ENCODE assay signal across 22 cellular contexts in genomic region chr3:160968731-160969130, GRCh38.
DNase-seq lines count a peak whose midpoint lies in the region; ATAC-seq, FAIRE-seq and TF ChIP-seq lines count a peak whose summit lies in the region.
"Had no signal": no experiment of that assay in that cellular context is flagged by ENCODE, and none has a peak within 500 bp of the region (broad histone marks: within the 10 kb centered on the region; RNA-seq: fewer than 3 reads in every experiment).

No MANE protein-coding gene starts in this region.

- H3K9ac ChIP-seq in astrocyte (ENCODE audit: low read length) = no peak overlapping the region
- H3K9ac ChIP-seq: parathyroid adenoma had no signal

- no peak overlapping the region for H3K4me3 Mint-ChIP-seq in astrocyte (ENCODE audit: unreplicated experiment)
- H3K4me3 Mint-ChIP-seq: brain; CD4-positive, alpha-beta T cell; dendritic cell treated with granulocyte-macrophage colony-stimulating factor and Interleukin-4, amounts not matched to agents 40 ng/mL and 50 ng/mL, for 4 days; naive thymus-derived CD8-positive, alpha-beta T cell; T-cell had no signal

- no peaks in the 10 kb centered on the region for H3K9me3 Mint-ChIP-seq in astrocyte (ENCODE audit: unreplicated experiment)
- H3K9me3 Mint-ChIP-seq: dendritic cell treated with granulocyte-macrophage colony-stimulating factor and Interleukin-4, amounts not matched to agents 40 ng/mL and 50 ng/mL, for 4 days had no signal

- H3K27ac ChIP-seq in astrocyte (ENCODE audit: low read depth, low read length) = no peak overlapping the region
- H3K27ac ChIP-seq: parathyroid adenoma, sigmoid colon had no signal

- ATAC-seq in HG02678 (IDR thresholded peaks at IDR 0.05; ENCODE audit: unreplicated experiment) (no peak), esophagus mucosa (no peak)
- ATAC-seq: activated naive CD4-positive, alpha-beta T cell treated with anti-CD3 and anti-CD28 coated beads, Interleukin-2, amount 50 U/mL, for 72 hours; GM12878; naive thymus-derived CD8-positive, alpha-beta T cell; T-cell had no signal

- no peak for FAIRE-seq in astrocyte (lab: Jason Lieb, UNC)
- FAIRE-seq: GM12878, H54 had no signal

- H3K4me2 ChIP-seq in astrocyte (ENCODE audit: low read length) = no peak overlapping the region

- H3K27ac Mint-ChIP-seq in astrocyte (ENCODE audit: unreplicated experiment) = no peak overlapping the region
- H3K27ac Mint-ChIP-seq: activated naive CD4-positive, alpha-beta T cell treated with anti-CD3 and anti-CD28 coated beads, Interleukin-2, amount 50 U/mL, for 72 hours; CD4-positive, alpha-beta T cell; dendritic cell treated with granulocyte-macrophage colony-stimulating factor and Interleukin-4, amounts not matched to agents 40 ng/mL and 50 ng/mL, for 4 days; naive thymus-derived CD8-positive, alpha-beta T cell; T-cell had no signal

- DNase-seq in AG04449 (ENCODE audit: low read depth, low spot score) = peak; percentile 12
- DNase-seq in G401 (ENCODE audit: low spot score) = peak; percentile 64
- peak; percentile 61 for DNase-seq in astrocyte (ENCODE audit: low read depth)
- peak; percentile 39 for DNase-seq in inferior parietal cortex (ENCODE audit: extremely low spot score)
- DNase-seq in NCI-H187 treated with DMSO at 0.1 percent for 48 hours (lab: John Stamatoyannopoulos, UW) = no peak
- no peak for DNase-seq in AG08396 (ENCODE audit: low spot score)
- DNase-seq: activated CD4-positive, alpha-beta T cell treated with anti-CD3 and anti-CD28 coated beads for 4 hours; CD4-positive, alpha-beta T cell; KG1; naive thymus-derived CD8-positive, alpha-beta T cell; NCI-H1694 treated with DMSO at 0.1 percent for 48 hours; SHP77; sigmoid colon; T-cell had no signal

- POLR2A ChIA-PET in AG04449 (lab: Yijun Ruan, JAX) = no interaction called here

- H3K4me1 ChIP-seq in astrocyte (ENCODE audit: insufficient read depth, low read length) = no peaks in the 10 kb centered on the region
- H3K4me1 ChIP-seq: parathyroid adenoma had no signal

- H3K4me1 Mint-ChIP-seq in astrocyte (ENCODE audit: low read depth, unreplicated experiment) = peaks cover 3% of the 10 kb centered on the region
- H3K4me1 Mint-ChIP-seq: brain had no signal

- CTCF ChIA-PET in AG04449 (lab: Yijun Ruan, JAX) = no interaction called here

- H3K4me3 ChIP-seq in AG04449 (ENCODE audit: low read depth, low read length) = no peak overlapping the region
- H3K4me3 ChIP-seq in astrocyte (ENCODE audit: insufficient read depth, low read depth, low read length) = no peak overlapping the region
- H3K4me3 ChIP-seq: GM12878, sigmoid colon had no signal

- H3K79me2 ChIP-seq in astrocyte (ENCODE audit: insufficient read depth, low read length) = no peaks in the 10 kb centered on the region

- H4K20me1 ChIP-seq in astrocyte (ENCODE audit: insufficient read depth, low read length) = no peaks in the 10 kb centered on the region

- H3K36me3 Mint-ChIP-seq in astrocyte (ENCODE audit: low read depth, unreplicated experiment) = no peaks in the 10 kb centered on the region
- H3K36me3 Mint-ChIP-seq: activated naive CD4-positive, alpha-beta T cell treated with anti-CD3 and anti-CD28 coated beads, Interleukin-2, amount 50 U/mL, for 72 hours had no signal

- in situ Hi-C loops in G401 (cut with HindIII; ENCODE audit: low sequenced_read_pairs) = no loop called here

- no peak overlapping the region for H2AFZ ChIP-seq in astrocyte (ENCODE audit: low read depth, low read length)
- H2AFZ ChIP-seq: parathyroid adenoma had no signal

- TF ChIP-seq CTCF in AG04449 (IDR thresholded peaks at IDR 0.05; ENCODE audit: insufficient read depth, low read length, missing control alignments) (no peak), astrocyte (IDR thresholded peaks at IDR 0.05; ENCODE audit: insufficient read depth, low read depth, low read length) (no peak)

- no peaks in the 10 kb centered on the region for H3K36me3 ChIP-seq in astrocyte (ENCODE audit: insufficient read depth, low read length)
- H3K36me3 ChIP-seq: sigmoid colon had no signal

- H3K27me3 ChIP-seq in astrocyte (ENCODE audit: insufficient read depth, low read length) = no peaks in the 10 kb centered on the region
- H3K27me3 ChIP-seq: sigmoid colon had no signal

- no peaks in the 10 kb centered on the region for H3K27me3 Mint-ChIP-seq in astrocyte (ENCODE audit: low read depth, unreplicated experiment)
- H3K27me3 Mint-ChIP-seq: brain; CD4-positive, alpha-beta T cell; dendritic cell treated with granulocyte-macrophage colony-stimulating factor and Interleukin-4, amounts not matched to agents 40 ng/mL and 50 ng/mL, for 4 days; naive thymus-derived CD8-positive, alpha-beta T cell; T-cell had no signal

- no peaks in the 10 kb centered on the region for H3K9me3 ChIP-seq in astrocyte (ENCODE audit: insufficient read depth, low read depth, low read length)
- H3K9me3 ChIP-seq: sigmoid colon had no signal

Comparison
In these comparisons a context has a peak if more than half of its experiments do, and no peak if none do; other contexts are left out.
1. DNase-seq: peak in AG04449 (single experiment), G401 (single experiment), astrocyte (single experiment) and inferior parietal cortex (single experiment); none in NCI-H187 treated with DMSO at 0.1 percent for 48 hours (single experiment) and AG08396 (single experiment).